33 cellular contexts compared by ENCODE assay signal in the genomic region with DNA sequence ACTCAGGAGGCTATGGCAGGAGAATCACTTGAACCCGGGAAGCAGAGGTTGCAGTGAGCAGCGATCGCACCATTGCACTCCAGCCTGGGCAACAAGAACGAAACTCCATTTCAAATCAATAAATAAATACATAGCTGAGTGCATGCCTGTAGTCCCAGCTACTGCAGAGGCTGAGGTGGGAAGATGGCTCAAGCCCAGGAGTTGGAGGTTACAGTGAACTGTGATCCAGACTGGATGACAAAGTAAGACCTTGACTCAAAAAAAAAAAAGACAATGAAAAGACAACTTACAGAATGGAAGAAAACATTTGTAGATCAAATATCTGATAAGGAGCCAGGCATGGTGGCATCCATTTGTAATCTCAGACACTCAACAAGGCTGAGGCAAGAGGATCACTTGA.
"Had no signal": no experiment of that assay in that cellular context is flagged by ENCODE, and none has a peak within 500 bp of the region (broad histone marks: within the 10 kb centered on the region; RNA-seq: fewer than 3 reads in every experiment).

No MANE protein-coding gene starts in this region.

- DNase-seq: activated B cell treated with CpG ODN at 0.5 μM for 24 hours; activated CD4-positive, alpha-beta memory T cell treated with anti-CD3 and anti-CD28 coated beads for 36 hours; activated CD4-positive, alpha-beta T cell treated with anti-CD3 and anti-CD28 coated beads for 4 hours; activated CD4-positive, alpha-beta T cell treated with anti-CD3 and anti-CD28 coated beads, Interleukin-2, amount 10 ng/mL, durations not matched to agents 24 days and 14 days; activated CD4-positive, alpha-beta T cell treated with anti-CD3 and anti-CD28 coated beads, Interleukin-2, amount 50 U/mL, for 1 hour; activated CD4-positive, alpha-beta T cell treated with anti-CD3 and anti-CD28 coated beads, Interleukin-2, amount 50 U/mL, for 4 hours; activated CD4-positive, CD25-positive, alpha-beta regulatory T cell treated with anti-CD3 and anti-CD28 coated beads, Interleukin-2, amount 50 U/mL, for 72 hours; activated CD8-positive, alpha-beta memory T cell treated with anti-CD3 and anti-CD28 coated beads, Interleukin-2, amount 50 U/mL, for 4 hours; activated CD8-positive, alpha-beta T cell treated with anti-CD3 and anti-CD28 coated beads for 36 hours; activated effector memory CD4-positive, alpha-beta T cell treated with Interleukin-2 at 50 U/mL for 16 hours; activated gamma-delta T cell; activated naive CD4-positive, alpha-beta T cell treated with anti-CD3 and anti-CD28 coated beads, Interleukin-2, amount 50 U/mL, for 16 hours; activated naive CD4-positive, alpha-beta T cell treated with Interleukin-2 at 50 U/mL for 16 hours; activated T-cell treated with anti-CD3 and anti-CD28 coated beads for 4 hours; activated T-cell treated with anti-CD3 and anti-CD28 coated beads, Interleukin-2, amount 50 U/mL, for 1 hour; activated T-cell treated with anti-CD3 and anti-CD28 coated beads, Interleukin-2, amount 50 U/mL, for 48 hours; amygdala; anterior cingulate cortex; caudate nucleus; cerebellar nuclear complex; colonic mucosa; T-helper 1 cell; T-helper 2 cell; T-helper 9 cell had no signal

- H3K4me3 Mint-ChIP-seq: activated B cell treated with CpG ODN at 0.5 μM for 24 hours; activated CD4-positive, alpha-beta memory T cell treated with anti-CD3 and anti-CD28 coated beads for 36 hours; activated CD4-positive, alpha-beta T cell treated with anti-CD3 and anti-CD28 coated beads, Interleukin-2, amount 10 ng/mL, durations not matched to agents 24 days and 14 days; activated CD8-positive, alpha-beta T cell treated with anti-CD3 and anti-CD28 coated beads for 36 hours; activated naive CD8-positive, alpha-beta T cell; brain; central memory CD8-positive, alpha-beta T cell; T-helper 1 cell treated with Interleukin-12 subunit alpha and Interleukin-12 subunit beta and Interleukin-4 antibody, amounts not matched to agents 30 μg/mL and 1 μg/mL, for 36 hours; T-helper 2 cell treated with Interferon-gamma antibody and Interleukin-4, amounts not matched to agents 5 μg/mL and 100 μg/mL, for 36 hours had no signal

- H3K27ac ChIP-seq: ascending aorta, cardiac muscle cell, colonic mucosa, VCaP had no signal

- H3K4me1 ChIP-seq: colonic mucosa had no signal

- H3K4me3 ChIP-seq: ascending aorta, cardiac muscle cell, colonic mucosa had no signal

- H3K27me3 Mint-ChIP-seq: activated B cell treated with CpG ODN at 0.5 μM for 24 hours; activated CD4-positive, alpha-beta memory T cell treated with anti-CD3 and anti-CD28 coated beads for 36 hours; activated CD4-positive, alpha-beta T cell treated with anti-CD3 and anti-CD28 coated beads, Interleukin-2, amount 10 ng/mL, durations not matched to agents 24 days and 14 days; activated CD8-positive, alpha-beta T cell treated with anti-CD3 and anti-CD28 coated beads for 36 hours; activated naive CD8-positive, alpha-beta T cell; brain; central memory CD8-positive, alpha-beta T cell had no signal

- H3K4me1 Mint-ChIP-seq: activated B cell treated with CpG ODN at 0.5 μM for 24 hours; activated CD4-positive, alpha-beta T cell treated with anti-CD3 and anti-CD28 coated beads, Interleukin-2, amount 10 ng/mL, durations not matched to agents 24 days and 14 days had no signal

- H3K27ac Mint-ChIP-seq: activated B cell treated with CpG ODN at 0.5 μM for 24 hours; activated CD4-positive, alpha-beta memory T cell treated with anti-CD3 and anti-CD28 coated beads for 36 hours; activated CD4-positive, alpha-beta T cell treated with anti-CD3 and anti-CD28 coated beads, Interleukin-2, amount 10 ng/mL, durations not matched to agents 24 days and 14 days; activated CD8-positive, alpha-beta T cell treated with anti-CD3 and anti-CD28 coated beads for 36 hours; activated naive CD8-positive, alpha-beta T cell; activated T-helper 2 cell treated with anti-CD3 and anti-CD28 coated beads, Interferon-gamma antibody, Interleukin-2, Interleukin-4, amounts not matched to agents 10 μg/mL and 5 μg/mL and 100 μg/mL, durations not matched to agents 14 hours and 24 hours and 36 hours; brain; T-helper 1 cell treated with Interleukin-12 subunit alpha and Interleukin-12 subunit beta and Interleukin-4 antibody, amounts not matched to agents 30 μg/mL and 1 μg/mL, for 36 hours; T-helper 2 cell treated with Interferon-gamma antibody and Interleukin-4, amounts not matched to agents 5 μg/mL and 100 μg/mL, for 36 hours had no signal

- ATAC-seq: activated CD8-positive, alpha-beta T cell treated with anti-CD3 and anti-CD28 coated beads for 36 hours had no signal

- H3K27me3 ChIP-seq: ascending aorta, cardiac muscle cell, colonic mucosa had no signal

- H3K9me3 ChIP-seq: ascending aorta, colonic mucosa had no signal

- H3K36me3 ChIP-seq: colonic mucosa had no signal

- H3K9me3 Mint-ChIP-seq: activated B cell treated with CpG ODN at 0.5 μM for 24 hours; activated CD4-positive, alpha-beta memory T cell treated with anti-CD3 and anti-CD28 coated beads for 36 hours; activated CD4-positive, alpha-beta T cell treated with anti-CD3 and anti-CD28 coated beads, Interleukin-2, amount 10 ng/mL, durations not matched to agents 24 days and 14 days; activated CD8-positive, alpha-beta T cell treated with anti-CD3 and anti-CD28 coated beads for 36 hours; activated T-helper 2 cell treated with anti-CD3 and anti-CD28 coated beads, Interferon-gamma antibody, Interleukin-2, Interleukin-4, amounts not matched to agents 10 μg/mL and 5 μg/mL and 100 μg/mL, durations not matched to agents 14 hours and 24 hours and 36 hours; brain; central memory CD8-positive, alpha-beta T cell; T-helper 1 cell treated with Interleukin-12 subunit alpha and Interleukin-12 subunit beta and Interleukin-4 antibody, amounts not matched to agents 30 μg/mL and 1 μg/mL, for 36 hours; T-helper 2 cell treated with Interferon-gamma antibody and Interleukin-4, amounts not matched to agents 5 μg/mL and 100 μg/mL, for 36 hours had no signal
